In the genomic region with DNA sequence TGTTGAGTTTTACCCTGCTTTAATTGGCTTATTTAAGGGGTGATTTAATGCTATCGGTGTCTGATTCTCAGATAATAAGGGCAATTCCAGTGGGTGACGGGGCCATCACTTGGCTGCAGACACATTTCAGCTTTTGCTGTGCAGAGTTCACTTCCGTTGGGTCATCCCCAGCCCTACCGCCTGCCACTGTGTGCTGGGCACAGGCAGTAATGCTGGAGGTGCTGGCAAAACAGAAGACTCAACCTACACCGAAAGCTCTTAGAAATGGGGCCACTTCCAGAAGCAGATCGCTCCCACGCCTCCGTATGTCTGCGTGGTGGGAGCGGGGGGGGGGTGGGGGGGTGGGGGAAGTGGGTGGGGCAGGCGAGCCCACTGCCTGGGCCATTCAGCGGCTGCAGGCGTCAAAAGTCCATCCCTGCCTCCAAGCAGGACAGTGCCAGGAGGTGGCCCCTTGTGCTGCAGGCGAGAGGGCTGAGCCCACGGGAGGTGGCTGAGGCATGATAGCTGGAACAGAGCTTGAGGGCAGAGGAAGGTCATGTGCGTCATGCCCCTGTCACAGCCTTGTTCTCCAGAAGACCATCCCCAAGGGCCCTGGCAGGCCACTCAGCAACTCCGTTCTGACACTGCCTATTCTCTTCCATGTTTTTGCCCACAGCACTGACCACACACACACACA, we compare ENCODE assay signal across 15 cellular contexts.
"Had no signal": no experiment of that assay in that cellular context is flagged by ENCODE, and none has a peak within 500 bp of the region (broad histone marks: within the 10 kb centered on the region; RNA-seq: fewer than 3 reads in every experiment).

No MANE protein-coding gene starts in this region.

- H3K27me3 ChIP-seq: heart right ventricle, left lung, transverse colon had no signal

- H3K4me3 ChIP-seq: heart right ventricle, left lung, mucosa of descending colon, transverse colon had no signal

- H3K27ac ChIP-seq: heart right ventricle, left lung, transverse colon had no signal

- H3K27ac Mint-ChIP-seq: activated T-helper 1 cell treated with anti-CD3 and anti-CD28 coated beads, Interleukin-12 subunit alpha, Interleukin-12 subunit beta, Interleukin-2, Interleukin-4 antibody, amounts not matched to agents 30 ng/mL and 10 ng/mL and 1 ng/mL, durations not matched to agents 14 hours and 24 hours and 36 hours; memory B cell; stimulated activated memory B cell treated with anti-CD40 and anti-IgM and Interleukin-4, amounts not matched to agents 10 μg/mL and 1 μg/mL and 100 μg/mL, for 72 hours; T-cell had no signal

- H3K4me1 ChIP-seq: left lung had no signal

- H3K9me3 ChIP-seq: heart right ventricle, left lung, transverse colon had no signal

- H3K27me3 Mint-ChIP-seq: naive thymus-derived CD4-positive, alpha-beta T cell; T-cell had no signal

- DNase-seq: activated CD4-positive, alpha-beta T cell treated with anti-CD3 and anti-CD28 coated beads for 1 hour; activated naive CD4-positive, alpha-beta T cell; cortex of kidney; effector CD8-positive, alpha-beta T cell; foreskin melanocyte; heart right ventricle; left lung; mucosa of descending colon; naive thymus-derived CD4-positive, alpha-beta T cell; stimulated activated CD4-positive, alpha-beta T cell treated with anti-CD3 and anti-CD28 coated beads, Interleukin-2, amount 100 ng/mL, for 48 hours; T-cell; transverse colon had no signal

- H3K36me3 Mint-ChIP-seq: memory B cell; stimulated activated memory B cell treated with anti-CD40 and anti-IgM and Interleukin-4, amounts not matched to agents 10 μg/mL and 1 μg/mL and 100 μg/mL, for 72 hours had no signal

- H3K36me3 ChIP-seq: heart right ventricle, left lung, transverse colon had no signal

- H3K9me3 Mint-ChIP-seq: activated T-helper 1 cell treated with anti-CD3 and anti-CD28 coated beads, Interleukin-12 subunit alpha, Interleukin-12 subunit beta, Interleukin-2, Interleukin-4 antibody, amounts not matched to agents 30 ng/mL and 10 ng/mL and 1 ng/mL, durations not matched to agents 14 hours and 24 hours and 36 hours; memory B cell; stimulated activated memory B cell treated with anti-CD40 and anti-IgM and Interleukin-4, amounts not matched to agents 10 μg/mL and 1 μg/mL and 100 μg/mL, for 72 hours; T-cell had no signal

- ATAC-seq: heart right ventricle, left lung, T-cell had no signal

- H3K4me3 Mint-ChIP-seq: activated T-helper 1 cell treated with anti-CD3 and anti-CD28 coated beads, Interleukin-12 subunit alpha, Interleukin-12 subunit beta, Interleukin-2, Interleukin-4 antibody, amounts not matched to agents 30 ng/mL and 10 ng/mL and 1 ng/mL, durations not matched to agents 14 hours and 24 hours and 36 hours; memory B cell; naive thymus-derived CD4-positive, alpha-beta T cell; stimulated activated memory B cell treated with anti-CD40 and anti-IgM and Interleukin-4, amounts not matched to agents 10 μg/mL and 1 μg/mL and 100 μg/mL, for 72 hours; T-cell had no signal
